Comparison of ENCODE assay signal across 2 cellular contexts in the genomic region with DNA sequence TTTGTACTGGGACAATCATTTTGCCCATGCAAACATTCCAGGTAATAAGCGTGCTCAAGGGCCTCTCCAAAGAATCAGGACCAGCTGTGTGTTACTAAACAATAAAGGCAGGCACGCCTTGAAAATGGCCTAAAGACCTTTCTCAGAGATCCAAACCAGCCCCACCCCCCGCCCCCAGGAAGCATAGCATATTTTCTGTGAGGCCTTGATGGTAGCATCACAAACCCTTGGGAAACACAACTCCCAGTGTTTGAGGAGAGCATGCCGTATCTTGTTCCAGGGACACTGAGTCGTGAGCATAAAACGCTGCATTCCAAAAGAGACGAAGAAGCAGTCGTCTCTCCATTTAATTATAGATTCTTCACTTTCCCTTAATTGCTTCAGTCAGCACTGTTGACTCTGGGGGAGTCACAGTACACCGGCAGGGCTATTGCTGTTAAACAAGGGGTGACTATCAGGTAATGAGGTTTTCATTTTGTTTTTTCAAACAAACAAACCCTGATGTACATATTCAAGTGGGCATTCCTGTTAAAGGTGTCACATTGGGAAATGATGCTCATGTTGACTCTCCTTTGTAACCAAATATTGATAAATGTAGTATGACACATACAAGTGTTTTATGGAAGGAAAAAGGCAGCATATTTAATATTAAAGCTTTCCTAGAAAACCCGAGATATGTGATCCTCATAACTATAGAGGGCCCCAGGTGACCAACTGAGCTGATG.
TF ChIP-seq lines count a peak whose summit lies in the region.

No MANE protein-coding gene starts in this region.

TF ChIP-seq in A549, 52 proteins besides CTCF, POLR2A, EP300 and RAD21:
- TF ChIP-seq RCOR1 (IDR thresholded peaks at IDR 0.05; ENCODE audit: low read depth, low read length) (no peak), HOXA7 (CRISPR knock-in tag; IDR thresholded peaks at IDR 0.05) (no peak), CHD4 (IDR thresholded peaks at IDR 0.05; ENCODE audit: borderline replicate concordance) (no peak), FOXS1 (CRISPR knock-in tag; IDR thresholded peaks at IDR 0.05) (no peak), GATA3 (IDR thresholded peaks at IDR 0.05; ENCODE audit: borderline replicate concordance) (no peak), ZC3H11A (IDR thresholded peaks at IDR 0.05) (no peak), PHF8 (IDR thresholded peaks at IDR 0.05; ENCODE audit: borderline replicate concordance, low read depth) (no peak), JUNB (IDR thresholded peaks at IDR 0.05) (no peak), RNF2 (IDR thresholded peaks at IDR 0.05; ENCODE audit: borderline replicate concordance, low read depth) (no peak), E2F6 (IDR thresholded peaks at IDR 0.05; ENCODE audit: borderline replicate concordance, low read depth) (no peak), ESRRA (IDR thresholded peaks at IDR 0.05; ENCODE audit: borderline replicate concordance, low read length) (no peak), NR3C1 (IDR thresholded peaks at IDR 0.05) (no peak), MAFK (IDR thresholded peaks at IDR 0.05; ENCODE audit: partially characterized antibody) (peak; percentile 30), ELK1 (IDR thresholded peaks at IDR 0.05; ENCODE audit: low read depth, low read length) (no peak), FOSL2 (IDR thresholded peaks at IDR 0.05) (no peak), FOSL2 (CRISPR knock-in tag; IDR thresholded peaks at IDR 0.05) (peak; percentile 35; the same call in 1 of the 2 replicates)

TF ChIP-seq in IMR-90, 13 proteins besides CTCF, POLR2A, EP300 and RAD21:
- TF ChIP-seq, protein P1, sequence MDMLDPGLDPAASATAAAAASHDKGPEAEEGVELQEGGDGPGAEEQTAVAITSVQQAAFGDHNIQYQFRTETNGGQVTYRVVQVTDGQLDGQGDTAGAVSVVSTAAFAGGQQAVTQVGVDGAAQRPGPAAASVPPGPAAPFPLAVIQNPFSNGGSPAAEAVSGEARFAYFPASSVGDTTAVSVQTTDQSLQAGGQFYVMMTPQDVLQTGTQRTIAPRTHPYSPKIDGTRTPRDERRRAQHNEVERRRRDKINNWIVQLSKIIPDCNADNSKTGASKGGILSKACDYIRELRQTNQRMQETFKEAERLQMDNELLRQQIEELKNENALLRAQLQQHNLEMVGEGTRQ (IDR thresholded peaks at IDR 0.05; ENCODE audit: low read depth, low read length), result no peak
- no peak for TF ChIP-seq MXI1 (IDR thresholded peaks at IDR 0.05; ENCODE audit: borderline replicate concordance, low read depth, low read length)
- no peak for TF ChIP-seq FOS (IDR thresholded peaks at IDR 0.05; ENCODE audit: low read depth, low read length)
- no peak for TF ChIP-seq BHLHE40 (IDR thresholded peaks at IDR 0.05; ENCODE audit: low read depth, low read length)
- TF ChIP-seq CEBPB (IDR thresholded peaks at IDR 0.05; ENCODE audit: low read depth, low read length), result no peak
- TF ChIP-seq CHD1 (IDR thresholded peaks at IDR 0.05; ENCODE audit: low read depth, low read length), result no peak
